ENCODE assay signal across 16 cellular contexts in the genomic region with DNA sequence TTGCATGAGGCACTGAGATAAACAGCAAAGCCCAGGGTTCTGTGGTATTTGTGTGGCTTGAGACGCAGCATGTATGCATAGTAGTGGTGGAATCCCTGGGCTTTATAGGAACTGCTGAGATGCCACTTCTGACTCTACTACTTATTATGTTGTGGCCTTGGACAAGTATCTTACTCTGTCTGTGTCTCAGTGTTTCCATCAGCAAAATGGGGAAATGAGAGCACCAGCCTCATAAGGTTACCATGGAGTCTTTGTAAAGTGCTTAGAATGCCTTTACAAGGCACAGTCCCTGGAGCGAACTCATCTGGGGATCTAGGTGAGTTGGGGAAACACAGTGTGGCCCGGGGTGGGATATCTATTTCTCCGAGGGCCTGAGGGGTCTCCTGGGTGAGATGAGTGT.
A peak's percentile ranks its signal among the peaks of the same experiment; 100 is the strongest.
DNase-seq lines count a peak whose midpoint lies in the region; ATAC-seq, FAIRE-seq and TF ChIP-seq lines count a peak whose summit lies in the region.
"Had no signal": no experiment of that assay in that cellular context is flagged by ENCODE, and none has a peak within 500 bp of the region (broad histone marks: within the 10 kb centered on the region; RNA-seq: fewer than 3 reads in every experiment).

No MANE protein-coding gene starts in this region.

- H3K4me1 Mint-ChIP-seq in stimulated activated naive B cell treated with anti-CD40 and anti-IgM and Interleukin-4, amounts not matched to agents 10 μg/mL and 1 μg/mL and 100 μg/mL, for 72 hours, result no peaks in the 10 kb centered on the region
- no peaks in the 10 kb centered on the region for H3K4me1 Mint-ChIP-seq in activated T-cell treated with anti-CD3 and anti-CD28 coated beads, Interleukin-2, amount 50 U/mL, for 72 hours (ENCODE audit: low read depth)
- H3K4me1 Mint-ChIP-seq: CD4-positive, alpha-beta memory T cell had no signal

- DNase-seq in GM12891 (ENCODE audit: insufficient read length, low spot score) (no peak), RPMI7951 (ENCODE audit: low read depth) (peak; percentile 6), ureter (ENCODE audit: low spot score) (no peak)
- no peak for DNase-seq in stimulated activated naive B cell treated with anti-CD40 and anti-IgM and Interleukin-4, amounts not matched to agents 10 μg/mL and 1 μg/mL and 100 μg/mL, for 72 hours
- DNase-seq in activated T-cell treated with anti-CD3 and anti-CD28 coated beads, Interleukin-2, amount 50 U/mL, for 72 hours, result no peak
- DNase-seq: C1 segment of cervical spinal cord; Calu3; CD4-positive, alpha-beta memory T cell; COR-L47; DMS53; DMS79 treated with DMSO at 0.1 percent for 48 hours; GF-D8; HFFc6 had no signal

- no peaks in the 10 kb centered on the region for H3K36me3 Mint-ChIP-seq in stimulated activated naive B cell treated with anti-CD40 and anti-IgM and Interleukin-4, amounts not matched to agents 10 μg/mL and 1 μg/mL and 100 μg/mL, for 72 hours
- H3K36me3 Mint-ChIP-seq in activated T-cell treated with anti-CD3 and anti-CD28 coated beads, Interleukin-2, amount 50 U/mL, for 72 hours (ENCODE audit: insufficient read depth in 2 of 2), result no peaks in the 10 kb centered on the region
- H3K36me3 Mint-ChIP-seq: CD4-positive, alpha-beta memory T cell had no signal

- TF ChIP-seq POLR2A in GM12891 (IDR thresholded peaks at IDR 0.05; ENCODE audit: low read depth, low read length), result no peak

- H3K27me3 Mint-ChIP-seq in stimulated activated naive B cell treated with anti-CD40 and anti-IgM and Interleukin-4, amounts not matched to agents 10 μg/mL and 1 μg/mL and 100 μg/mL, for 72 hours, result peaks cover 7 to 11% of the 10 kb centered on the region in 2 donors
- peaks cover 7% of the 10 kb centered on the region for H3K27me3 Mint-ChIP-seq in activated T-cell treated with anti-CD3 and anti-CD28 coated beads, Interleukin-2, amount 50 U/mL, for 72 hours (ENCODE audit: low read depth)

- H3K9me3 Mint-ChIP-seq in stimulated activated naive B cell treated with anti-CD40 and anti-IgM and Interleukin-4, amounts not matched to agents 10 μg/mL and 1 μg/mL and 100 μg/mL, for 72 hours, result no peaks in the 10 kb centered on the region
- no peaks in the 10 kb centered on the region for H3K9me3 Mint-ChIP-seq in activated T-cell treated with anti-CD3 and anti-CD28 coated beads, Interleukin-2, amount 50 U/mL, for 72 hours
- H3K9me3 Mint-ChIP-seq: CD4-positive, alpha-beta memory T cell; GM23338 had no signal

- H3K27ac Mint-ChIP-seq in stimulated activated naive B cell treated with anti-CD40 and anti-IgM and Interleukin-4, amounts not matched to agents 10 μg/mL and 1 μg/mL and 100 μg/mL, for 72 hours, result no peak overlapping the region
- no peak overlapping the region for H3K27ac Mint-ChIP-seq in activated T-cell treated with anti-CD3 and anti-CD28 coated beads, Interleukin-2, amount 50 U/mL, for 72 hours
- H3K27ac Mint-ChIP-seq: CD4-positive, alpha-beta memory T cell; GM23338; HFFc6 had no signal

- no peak for FAIRE-seq in GM12891 (lab: Jason Lieb, UNC)
- FAIRE-seq: GM19239 had no signal

- H3K4me3 Mint-ChIP-seq in stimulated activated naive B cell treated with anti-CD40 and anti-IgM and Interleukin-4, amounts not matched to agents 10 μg/mL and 1 μg/mL and 100 μg/mL, for 72 hours, result no peak overlapping the region
- H3K4me3 Mint-ChIP-seq in activated T-cell treated with anti-CD3 and anti-CD28 coated beads, Interleukin-2, amount 50 U/mL, for 72 hours, result no peak overlapping the region
- H3K4me3 Mint-ChIP-seq: CD4-positive, alpha-beta memory T cell; GM23338; HFFc6 had no signal

- peak; percentile 51 to 54 for ATAC-seq in stimulated activated naive B cell treated with anti-CD40 and anti-IgM and Interleukin-4, amounts not matched to agents 10 μg/mL and 1 μg/mL and 100 μg/mL, for 72 hours (replicated peaks)
- ATAC-seq in activated T-cell treated with anti-CD3 and anti-CD28 coated beads, Interleukin-2, amount 50 U/mL, for 72 hours (replicated peaks in 1 of 2), result no peak
- ATAC-seq in HG03457 (IDR thresholded peaks at IDR 0.05; ENCODE audit: unreplicated experiment), result no peak
- ATAC-seq: GM23338 had no signal

TF ChIP-seq in GM12891, 5 proteins besides CTCF, POLR2A, EP300 and RAD21:
- TF ChIP-seq SPI1 (IDR thresholded peaks at IDR 0.05; ENCODE audit: low read depth, low read length) (peak; percentile 68), POU2F2 (IDR thresholded peaks at IDR 0.05; ENCODE audit: low read depth, low read length) (no peak)

Comparison
In these comparisons a context has a peak if more than half of its experiments do, and no peak if none do; other contexts are left out.
1. ATAC-seq: peak in stimulated activated naive B cell treated with anti-CD40 and anti-IgM and Interleukin-4, amounts not matched to agents 10 μg/mL and 1 μg/mL and 100 μg/mL, for 72 hours (2 of 2); none in activated T-cell treated with anti-CD3 and anti-CD28 coated beads, Interleukin-2, amount 50 U/mL, for 72 hours (0 of 2) and HG03457 (single experiment).